In the genomic region with DNA sequence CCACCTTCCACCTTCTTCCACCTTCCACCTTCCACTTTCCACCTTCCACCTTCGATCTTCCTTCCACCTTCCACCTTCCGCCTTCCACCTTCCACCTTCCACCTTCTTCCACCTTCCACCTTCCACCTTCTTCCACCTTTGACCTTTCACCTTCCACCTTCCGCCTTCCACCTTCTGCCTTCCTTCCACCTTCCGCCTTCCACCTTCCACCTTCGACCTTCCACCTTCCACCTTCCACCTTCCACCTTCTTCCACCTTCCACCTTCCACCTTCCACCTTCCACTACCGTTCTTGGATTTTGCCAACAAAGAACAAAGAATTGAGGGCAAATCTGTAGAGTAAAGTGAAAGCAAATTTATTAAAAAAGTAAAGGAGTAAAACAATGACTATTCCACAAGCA, we compare ENCODE assay signal across 23 cellular contexts. TPM values are rescaled to one million over a fixed set of nuclear protein-coding genes. Genes with fewer than 3 reads are reported as not detected.
DNase-seq lines count a peak whose midpoint lies in the region; ATAC-seq, FAIRE-seq and TF ChIP-seq lines count a peak whose summit lies in the region.
"Had no signal": no experiment of that assay in that cellular context is flagged by ENCODE, and none has a peak within 500 bp of the region (broad histone marks: within the 10 kb centered on the region; RNA-seq: fewer than 3 reads in every experiment).

No MANE protein-coding gene starts in this region.

- peaks cover 53% of the 10 kb centered on the region for H3K4me1 Mint-ChIP-seq in Caco-2 (ENCODE audit: low read depth, unreplicated experiment)
- H3K4me1 Mint-ChIP-seq in progenitor cell of endocrine pancreas (ENCODE audit: low read depth) = peaks cover 35% of the 10 kb centered on the region
- H3K4me1 Mint-ChIP-seq: CD14-positive monocyte had no signal

- no peak overlapping the region for H3K9ac ChIP-seq in K562 (ENCODE audit: insufficient read depth in 1 of 2, low read depth in 2 of 2, low read length in 2 of 2)
- H3K9ac ChIP-seq: BLaER1, GM23248 had no signal

- no peaks in the 10 kb centered on the region for H3K9me2 ChIP-seq in hepatocyte (replicated peaks; ENCODE audit: insufficient read depth)

- H3K4me3 ChIP-seq in Caco-2 (ENCODE audit: low read depth, low read length) = no peak overlapping the region
- H3K4me3 ChIP-seq in K562 = no peak overlapping the region
- no peak overlapping the region for H3K4me3 ChIP-seq in hepatocyte
- H3K4me3 ChIP-seq: BLaER1, GM12878, GM23248 had no signal

- H3K9me1 ChIP-seq in K562 (ENCODE audit: control insufficient read depth, insufficient read depth, low read length) = no peaks in the 10 kb centered on the region

- H3K36me3 ChIP-seq in Caco-2 (ENCODE audit: control insufficient read depth, insufficient read depth, low read length) (peaks cover 1% of the 10 kb centered on the region), K562 (ENCODE audit: control insufficient read depth, insufficient read depth, low read length) (no peaks in the 10 kb centered on the region), hepatocyte (replicated peaks; ENCODE audit: insufficient read depth, low read depth) (no peaks in the 10 kb centered on the region)
- H3K36me3 ChIP-seq: BLaER1 had no signal

- WGBS in K562 (ENCODE audit: insufficient coverage, low coverage, missing lambda C conversion rate) = 4% methylated on average over 4 of the region's 6 CpGs
- 79% methylated on average over 4 of the region's 6 CpGs for WGBS in hepatocyte (ENCODE audit: low lambda C conversion rate, missing lambda C conversion rate)

- H3K4me2 ChIP-seq in K562 (ENCODE audit: insufficient read depth, low read length) (no peak overlapping the region), hepatocyte (peak overlapping the region; percentile 42)
- H3K4me2 ChIP-seq: BLaER1 had no signal

- intact Hi-C loops in Caco-2 (cut with micrococcal nuclease; ENCODE audit: unreplicated experiment) = loop anchor here (1.0 kb wide), 2 partner anchors 10 to 25 kb away; no protein-coding TSS in a partner anchor
- intact Hi-C loops in K562 (cut with micrococcal nuclease) = no loop called here

- DNase-seq in Caco-2 (no peak), K562 (ENCODE audit: extremely low read depth in 1 of 4, low spot score in 3 of 4) (no peak), hepatocyte (ENCODE audit: low spot score) (no peak), progenitor cell of endocrine pancreas (ENCODE audit: low spot score, unreplicated experiment) (no peak), NOMO-1 treated with DMSO at 0.1 percent for 48 hours (lab: John Stamatoyannopoulos, UW; ENCODE audit: unreplicated experiment) (no peak), globus pallidus (ENCODE audit: low spot score) (no peak)
- DNase-seq in activated CD8-positive, alpha-beta memory T cell treated with anti-CD3 and anti-CD28 coated beads for 24 hours = no peak
- DNase-seq in activated CD4-positive, alpha-beta T cell treated with anti-CD3 and anti-CD28 coated beads for 1 hour = no peak
- DNase-seq: 8988T; CD4-positive, alpha-beta memory T cell; DMS 273 treated with DMSO at 0.1 percent for 48 hours; DMS53; DND-41; EL; GM23248; HCEC 1CT had no signal

- POLR2A ChIA-PET in Caco-2 (lab: Charles Lee) (no interaction called here), K562 (lab: Yijun Ruan, JAX) (no interaction called here)

- in situ Hi-C loops in K562 (cut with MboI) = no loop called here

- H3K27ac ChIP-seq in K562 (ENCODE audit: extremely low read depth, low read depth, low read length) = no peak overlapping the region
- peak overlapping the region; percentile 73 for H3K27ac ChIP-seq in hepatocyte
- H3K27ac ChIP-seq: BLaER1, GM23248 had no signal

- no peak for TF ChIP-seq CTCF in Caco-2 (IDR thresholded peaks at IDR 0.05; ENCODE audit: insufficient read depth in 1 of 2, low read depth in 1 of 2, low read length in 1 of 2, severe bottlenecking in 1 of 2, unreplicated experiment in 1 of 2)
- no peak for TF ChIP-seq CTCF in K562 (IDR thresholded peaks at IDR 0.05 in 2 of 3, conservative IDR thresholded peaks at IDR 0.05 in 1 of 3; ENCODE audit: insufficient read depth in 2 of 3, low read depth in 1 of 3, low read length in 3 of 3)
- TF ChIP-seq CTCF in hepatocyte (IDR thresholded peaks at IDR 0.05; ENCODE audit: poor library complexity) = no peak
- no peak for TF ChIP-seq CTCF in progenitor cell of endocrine pancreas (IDR thresholded peaks at IDR 0.05; ENCODE audit: unreplicated experiment)

- H3K9me3 Mint-ChIP-seq in Caco-2 (ENCODE audit: unreplicated experiment) = peaks cover 26% of the 10 kb centered on the region
- H3K9me3 Mint-ChIP-seq in progenitor cell of endocrine pancreas (ENCODE audit: low read depth) = peaks cover 8% of the 10 kb centered on the region
- H3K9me3 Mint-ChIP-seq: CD4-positive, alpha-beta memory T cell had no signal

- no peak for TF ChIP-seq RAD21 in K562 (CRISPR knock-in tag; conservative IDR thresholded peaks at IDR 0.05 in 1 of 2, IDR thresholded peaks at IDR 0.05 in 1 of 2)

- FAIRE-seq in K562 (lab: Jason Lieb, UNC) = no peak
- FAIRE-seq: GM12878, H54, HepG2 had no signal

- H4K20me1 ChIP-seq in K562 (replicated peaks; ENCODE audit: control insufficient read depth, insufficient read depth, low read length) (no peaks in the 10 kb centered on the region), hepatocyte (ENCODE audit: insufficient read depth, poor library complexity, severe bottlenecking) (no peaks in the 10 kb centered on the region)
- H4K20me1 ChIP-seq: BLaER1 had no signal

- H3K79me2 ChIP-seq in K562 (ENCODE audit: control insufficient read depth, insufficient read depth, low read length) = no peaks in the 10 kb centered on the region
- no peaks in the 10 kb centered on the region for H3K79me2 ChIP-seq in hepatocyte

- no peaks in the 10 kb centered on the region for H3K27me3 ChIP-seq in Caco-2 (replicated peaks; ENCODE audit: control insufficient read depth, insufficient read depth, low read length)
- peaks cover 22 to 44% of the 10 kb centered on the region in 2 experiments; a peak in 3 of 5 replicates for H3K27me3 ChIP-seq in K562 (ENCODE audit: control insufficient read depth in 2 of 2, insufficient read depth in 2 of 2, low read length in 2 of 2)
- no peaks in the 10 kb centered on the region for H3K27me3 ChIP-seq in hepatocyte
- H3K27me3 ChIP-seq: BLaER1 had no signal

- no peaks in the 10 kb centered on the region for H3K27me3 Mint-ChIP-seq in Caco-2 (ENCODE audit: insufficient read depth, unreplicated experiment)
- no peaks in the 10 kb centered on the region for H3K27me3 Mint-ChIP-seq in progenitor cell of endocrine pancreas

- peaks cover 74% of the 10 kb centered on the region for H3K4me1 ChIP-seq in Caco-2
- no peaks in the 10 kb centered on the region; a peak in 1 of 5 replicates for H3K4me1 ChIP-seq in K562 (replicated peaks in 1 of 2; ENCODE audit: control insufficient read depth in 2 of 2, insufficient read depth in 2 of 2, low read length in 2 of 2)
- H3K4me1 ChIP-seq in hepatocyte (ENCODE audit: insufficient read depth) = peaks cover 16% of the 10 kb centered on the region

- no peak for TF ChIP-seq POLR2A in K562 (conservative IDR thresholded peaks at IDR 0.05)

- H3K36me3 Mint-ChIP-seq in Caco-2 (ENCODE audit: insufficient read depth, unreplicated experiment) = peaks cover 37% of the 10 kb centered on the region
- peaks cover 8% of the 10 kb centered on the region for H3K36me3 Mint-ChIP-seq in progenitor cell of endocrine pancreas (ENCODE audit: insufficient read depth)
- H3K36me3 Mint-ChIP-seq: CD14-positive monocyte had no signal

- H3K4me3 Mint-ChIP-seq in Caco-2 (ENCODE audit: unreplicated experiment) = peak overlapping the region; percentile 54
- H3K4me3 Mint-ChIP-seq in progenitor cell of endocrine pancreas (ENCODE audit: low read depth) = no peak overlapping the region
- H3K4me3 Mint-ChIP-seq: CD4-positive, alpha-beta memory T cell; IgD-negative memory B cell had no signal

- no TSS peak for BruUV-seq in Caco-2 (replicated peaks; lab: Mats Ljungman, UMichigan)
- BruUV-seq in K562 (replicated peaks; lab: Mats Ljungman, UMichigan) = no TSS peak

- H3K27ac Mint-ChIP-seq in Caco-2 (ENCODE audit: unreplicated experiment) (peak overlapping the region; percentile 94), progenitor cell of endocrine pancreas (peak overlapping the region; percentile 90)
- H3K27ac Mint-ChIP-seq: CD14-positive monocyte; CD4-positive, alpha-beta memory T cell; IgD-negative memory B cell had no signal

- H2AFZ ChIP-seq in K562 (ENCODE audit: low read depth, low read length) (no peak overlapping the region), hepatocyte (no peak overlapping the region)
- H2AFZ ChIP-seq: GM23248 had no signal

- TF ChIP-seq EP300 in K562 (IDR thresholded peaks at IDR 0.05; ENCODE audit: low read length) = no peak

- H3K9me3 ChIP-seq in Caco-2 = no peaks in the 10 kb centered on the region
- H3K9me3 ChIP-seq in K562 (replicated peaks; ENCODE audit: control insufficient read depth, insufficient read depth, low read depth, low read length) = no peaks in the 10 kb centered on the region
- no peaks in the 10 kb centered on the region for H3K9me3 ChIP-seq in hepatocyte (ENCODE audit: low read depth)
- H3K9me3 ChIP-seq: BLaER1 had no signal

- ATAC-seq in K562 = no peak
- ATAC-seq: GM12878, HepG2 had no signal

- CTCF ChIA-PET in Caco-2 (lab: Charles Lee) = interaction anchor here (0.8 to 1.0 kb wide), 4 partner anchors 10 to 28 kb away, joined by 3 to 8 read pairs (median 4); no protein-coding TSS in a partner anchor
- CTCF ChIA-PET in K562 (lab: Yijun Ruan, JAX; ENCODE audit: low intra/inter-chr PET ratio) = no interaction called here

TF ChIP-seq in K562, 482 proteins besides CTCF, POLR2A, EP300 and RAD21 (continues in another document):
- TF ChIP-seq PHF8 (IDR thresholded peaks at IDR 0.05; ENCODE audit: borderline replicate concordance, low read length) = no peak

RNA-seq across cellular contexts. Expression of a gene that starts 53.2 kb away (rescaled TPM):
- total RNA-seq in Caco-2 (2022) (77.9 and 78.1 TPM in 2 replicates), K562 (2014; rRNA removed) (not detected in 2 replicates), K562 (2014; rRNA removed; fragmentation: Illumina TruSeq; extraction: Trizol) (not detected in 2 replicates), K562 (2015; rRNA removed; fragmentation: Illumina TruSeq; extraction: Trizol) (not detected in 2 replicates), K562 (2021) (0.04 and 0.07 TPM in 2 replicates), hepatocyte (10.6 and 13.9 TPM in 2 replicates), progenitor cell of endocrine pancreas (58.3 and 67.0 TPM in 2 replicates)
- 0.44 TPM in 1 of 2 replicates, not detected in the other for total RNA-seq in K562 (2011; cell fraction: chromatin; rRNA removed; ENCODE audit: low replicate concordance)
- total RNA-seq in K562 (2011; cell fraction: nucleolus; rRNA removed) = 0.33 and 0.92 TPM in 2 replicates
- total RNA-seq in K562 (2011; cell fraction: nucleoplasm; rRNA removed) = not detected in 2 replicates
- polyA plus RNA-seq in K562 (2011; rRNA removed) (0.18 and 0.36 TPM in 2 replicates), K562 (2014; fragmentation: Illumina TruSeq; extraction: Trizol) (0.10 TPM in 1 of 2 replicates, not detected in the other), K562 (2014; fragmentation: Nextera tagmentation; extraction: Ambion mirVana) (not detected), K562 (2014; rRNA removed) (not detected in 2 replicates), hepatocyte (3.7 and 4.4 TPM in 2 replicates)
- 0.22 and 0.34 TPM in 2 replicates for polyA plus RNA-seq in K562 (2011; cell fraction: cytosol; rRNA removed)
- 0.11 and 0.17 TPM in 2 replicates for polyA plus RNA-seq in K562 (2011; cell fraction: nucleus; rRNA removed)
- 0.03 and 0.10 TPM in 2 replicates for polyA plus RNA-seq in K562 (2012)
- polyA minus RNA-seq in K562 (2011; rRNA and poly(A)+ RNA removed) = 0.09 and 0.18 TPM in 2 replicates
- polyA minus RNA-seq in K562 (2011; cell fraction: cytosol; rRNA and poly(A)+ RNA removed) = not detected in 2 replicates
- polyA minus RNA-seq in K562 (2011; cell fraction: nucleus; rRNA and poly(A)+ RNA removed) = 0.11 TPM in 1 of 2 replicates, not detected in the other
- polyA plus RNA-seq: AG04450, GM23248 had no signal
